ENCODE assay signal across 16 cellular contexts in the genomic region with DNA sequence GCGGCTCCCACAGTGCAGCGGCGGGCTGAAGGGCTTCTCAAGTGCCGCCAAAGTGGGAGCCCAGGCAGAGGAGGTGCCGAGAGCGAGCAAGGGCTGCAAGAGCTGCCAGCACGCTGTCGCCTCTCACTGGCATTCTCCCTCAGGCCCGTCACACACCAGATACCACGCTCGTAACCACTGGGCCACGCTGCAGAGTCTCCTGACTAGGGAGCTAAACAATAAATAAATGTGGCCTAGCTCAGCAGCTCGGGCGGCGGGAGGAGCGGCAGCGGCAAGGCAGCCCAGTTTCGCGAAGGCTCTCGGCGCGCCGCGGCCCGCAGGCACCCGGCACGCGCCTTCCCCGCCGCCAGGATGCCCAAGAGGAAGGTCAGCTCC.
"Had no signal": no experiment of that assay in that cellular context is flagged by ENCODE, and none has a peak within 500 bp of the region (broad histone marks: within the 10 kb centered on the region; RNA-seq: fewer than 3 reads in every experiment).

No MANE protein-coding gene starts in this region.

- ATAC-seq: activated CD8-positive, alpha-beta memory T cell treated with anti-CD3 and anti-CD28 coated beads, Interleukin-2, amount 10 ng/mL, durations not matched to agents 7 days and 5 days; naive thymus-derived CD4-positive, alpha-beta T cell; psoas muscle; right lobe of liver; stimulated activated naive B cell treated with anti-CD40 and anti-IgM and Interleukin-4, amounts not matched to agents 10 μg/mL and 1 μg/mL and 100 μg/mL, for 72 hours had no signal

- H3K27me3 ChIP-seq: dorsolateral prefrontal cortex, esophagus muscularis mucosa, right lobe of liver had no signal

- H3K27ac ChIP-seq: dorsolateral prefrontal cortex, esophagus muscularis mucosa, psoas muscle, right lobe of liver, spleen had no signal

- H3K36me3 ChIP-seq: esophagus muscularis mucosa, right lobe of liver, spleen had no signal

- DNase-seq: activated CD4-positive, alpha-beta T cell treated with anti-CD3 and anti-CD28 coated beads for 1 hour; activated CD4-positive, alpha-beta T cell treated with anti-CD3 and anti-CD28 coated beads, Interleukin-2, amount 50 U/mL, for 48 hours; activated CD8-positive, alpha-beta memory T cell treated with anti-CD3 and anti-CD28 coated beads, Interleukin-2, amount 10 ng/mL, durations not matched to agents 7 days and 5 days; activated effector memory CD4-positive, alpha-beta T cell treated with Interleukin-2 at 50 U/mL for 16 hours; activated T-cell treated with anti-CD3 and anti-CD28 coated beads, Interleukin-2, amount 50 U/mL, for 24 hours; amygdala; dorsolateral prefrontal cortex; naive thymus-derived CD4-positive, alpha-beta T cell; occipital lobe; psoas muscle; right lobe of liver; spleen; stimulated activated CD4-positive, alpha-beta T cell treated with anti-CD3 and anti-CD28 coated beads, Interleukin-1b, Interleukin-23, amount 100 ng/mL, for 48 hours; stimulated activated naive B cell treated with anti-CD40 and anti-IgM and Interleukin-4, amounts not matched to agents 10 μg/mL and 1 μg/mL and 100 μg/mL, for 72 hours; T-helper 2 cell had no signal

- H3K9me3 ChIP-seq: esophagus muscularis mucosa, psoas muscle, right lobe of liver, spleen had no signal

- H3K4me3 ChIP-seq: dorsolateral prefrontal cortex, esophagus muscularis mucosa, psoas muscle, right lobe of liver, spleen had no signal

- H3K4me1 ChIP-seq: psoas muscle had no signal
